ENCODE assay signal across 8 cellular contexts in the genomic region with DNA sequence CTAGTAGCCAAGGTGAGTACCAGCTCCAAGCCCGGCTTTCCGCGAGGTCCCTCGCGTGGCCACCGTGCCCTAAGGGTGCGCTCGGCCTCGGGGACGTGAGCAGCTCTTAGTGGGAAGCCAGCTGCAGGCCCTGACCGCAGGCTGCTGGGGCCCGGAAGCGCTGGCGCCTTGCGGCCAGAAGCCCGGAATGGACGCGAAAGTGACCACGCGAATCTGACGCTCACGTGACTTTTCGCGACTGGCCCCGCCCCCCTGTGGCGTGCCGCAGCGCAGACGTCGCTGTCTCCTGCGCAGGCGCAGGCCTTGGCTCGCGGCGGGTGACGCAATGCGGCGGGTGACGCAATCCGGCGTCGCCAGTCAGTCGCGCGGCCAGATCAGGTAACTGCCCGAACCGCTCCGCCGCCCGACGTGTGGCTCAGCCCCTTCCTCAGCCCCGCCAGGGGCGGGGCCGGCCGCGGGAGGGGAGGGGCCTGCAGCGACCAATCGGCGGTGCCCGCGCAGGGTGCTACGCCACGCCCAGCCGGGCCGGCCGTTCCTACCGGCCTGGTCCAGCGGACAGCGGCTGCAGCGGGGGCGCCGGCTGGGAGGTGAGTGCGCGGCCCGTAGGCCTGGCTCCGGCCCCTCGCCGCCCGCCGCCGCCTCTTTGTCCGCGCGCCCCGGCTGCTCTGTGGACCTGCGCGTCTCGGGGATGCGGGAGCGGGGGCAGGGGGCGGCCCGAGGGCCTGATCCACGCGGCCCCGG. TPM values are rescaled to one million over a fixed set of nuclear protein-coding genes. Genes with fewer than 3 reads are reported as not detected.
DNase-seq lines count a peak whose midpoint lies in the region; ATAC-seq and TF ChIP-seq lines count a peak whose summit lies in the region.

TSS of gene GZF1 (plus strand) at position 532 of the 741 bp plus-strand sequence. CDS start 2,202 bp downstream, outside the sequence.

- intact Hi-C loops in head of caudate nucleus (cut with DNase I) (loop anchor here (5.0 kb wide), 1 partner anchor 60 kb away; the partner anchor contains the start of gene NAPB), ovary (cut with DNase I) (loop anchor here in 3 of 4 donors (5.0 to 10.0 kb wide), 4 partner anchors 45 to 273 kb away; partner anchors contain the start of genes NAPB (in 2 of the 3) and CST3 (in 1 of the 3))

- H3K4me2 ChIP-seq in SU-DHL-6 (ENCODE audit: low read depth, low read length, poor library complexity, severe bottlenecking): peak within 1 kb of the TSS; percentile 80

- peak within 1 kb of the TSS; percentile 94 for H3K4me3 Mint-ChIP-seq in activated naive CD8-positive, alpha-beta T cell treated with anti-CD3 and anti-CD28 coated beads, Interleukin-2, amount 10 ng/mL, durations not matched to agents 7 days and 5 days

- peak; percentile 89 for TF ChIP-seq EP300 in ovary (IDR thresholded peaks at IDR 0.05)

- no peaks in the 10 kb centered on the region for H3K9me3 Mint-ChIP-seq in activated naive CD8-positive, alpha-beta T cell treated with anti-CD3 and anti-CD28 coated beads, Interleukin-2, amount 10 ng/mL, durations not matched to agents 7 days and 5 days

- H4K20me1 ChIP-seq in SU-DHL-6 (ENCODE audit: low read depth, low read length): peaks cover under 1% of the 10 kb centered on the region; the same call in 1 of the 2 replicates

- peaks cover 13% of the 10 kb centered on the region for H3K4me1 ChIP-seq in ovary (ENCODE audit: insufficient read depth)
- peaks cover 11% of the 10 kb centered on the region for H3K4me1 ChIP-seq in thymus (ENCODE audit: control insufficient read depth, insufficient read depth, low read length)

- TF ChIP-seq CTCF in GM12875 (IDR thresholded peaks at IDR 0.05; ENCODE audit: borderline replicate concordance, insufficient read depth, low read depth, low read length) (peak; percentile 2; the same call in 1 of the 2 replicates), SU-DHL-6 (IDR thresholded peaks at IDR 0.05; ENCODE audit: insufficient read depth, low read length, poor library complexity, severe bottlenecking) (no peak), ovary (IDR thresholded peaks at IDR 0.05) (peak in 2 of 3 donors; percentile 48 to 58)

- H3K27me3 Mint-ChIP-seq in activated naive CD8-positive, alpha-beta T cell treated with anti-CD3 and anti-CD28 coated beads, Interleukin-2, amount 10 ng/mL, durations not matched to agents 7 days and 5 days: no peaks in the 10 kb centered on the region

- H3K36me3 Mint-ChIP-seq in activated naive CD8-positive, alpha-beta T cell treated with anti-CD3 and anti-CD28 coated beads, Interleukin-2, amount 10 ng/mL, durations not matched to agents 7 days and 5 days: peaks cover 22% of the 10 kb centered on the region

- H2AFZ ChIP-seq in SU-DHL-6 (ENCODE audit: low read depth, low read length, severe bottlenecking): peak within 1 kb of the TSS; percentile 34

- H3K36me3 ChIP-seq in SU-DHL-6 (ENCODE audit: low read length): 0 out of 2 replicates have a peak, but pooled peaks cover 4% of the 10 kb centered on the region
- H3K36me3 ChIP-seq in ovary: no peaks in the 10 kb centered on the region
- H3K36me3 ChIP-seq in thymus (ENCODE audit: control insufficient read depth, insufficient read depth): peaks cover 6% of the 10 kb centered on the region

- TF ChIP-seq POLR2A in ovary (IDR thresholded peaks at IDR 0.05): peak; percentile 99

- 1% methylated on average over 40 to 95 of the region's 95 CpGs for WGBS in ovary, 3 donors
- under 1% methylated on average over 95 of the region's 95 CpGs for WGBS in thymus

- peak; percentile 67 for ATAC-seq in HG02763 (IDR thresholded peaks at IDR 0.05; ENCODE audit: unreplicated experiment)
- ATAC-seq in activated naive CD8-positive, alpha-beta T cell treated with anti-CD3 and anti-CD28 coated beads, Interleukin-2, amount 10 ng/mL, durations not matched to agents 7 days and 5 days (ENCODE audit: low read depth): peak; percentile 73

- DNase-seq in NCI-H1417 (lab: John Stamatoyannopoulos, UW): peak; percentile 96 to 99 (median 99)
- DNase-seq in activated naive CD8-positive, alpha-beta T cell treated with anti-CD3 and anti-CD28 coated beads, Interleukin-2, amount 10 ng/mL, durations not matched to agents 7 days and 5 days: peak; percentile 100
- DNase-seq in head of caudate nucleus: peak; percentile 91 to 99 (median 98)
- DNase-seq in ovary: peak; percentile 98 to 100 (median 99)

- POLR2A ChIA-PET in activated naive CD8-positive, alpha-beta T cell treated with anti-CD3 and anti-CD28 coated beads, Interleukin-2, amount 10 ng/mL, durations not matched to agents 7 days and 5 days (lab: Charles Lee): interaction anchor here (0.6 to 5.6 kb wide), 6 partner anchors 9 to 59 kb away, joined by 3 to 74 read pairs (median 6); partner anchors contain the start of genes NAPB and NXT1

- H3F3A ChIP-seq in SU-DHL-6 (ENCODE audit: insufficient read depth): peaks cover 21% of the 10 kb centered on the region

- peak within 1 kb of the TSS; percentile 79 for H3K4me3 ChIP-seq in GM12875 (ENCODE audit: low read depth, low read length)
- peak within 1 kb of the TSS; percentile 78 for H3K4me3 ChIP-seq in SU-DHL-6 (ENCODE audit: insufficient read depth, low read length, poor library complexity, severe bottlenecking)
- H3K4me3 ChIP-seq in ovary: peak within 1 kb of the TSS; percentile 69
- peak within 1 kb of the TSS; percentile 81 for H3K4me3 ChIP-seq in thymus (ENCODE audit: low read length)

- H3K9me2 ChIP-seq in SU-DHL-6 (replicated peaks; ENCODE audit: insufficient read depth, low read length): no peaks in the 10 kb centered on the region

- H3K4me1 Mint-ChIP-seq in activated naive CD8-positive, alpha-beta T cell treated with anti-CD3 and anti-CD28 coated beads, Interleukin-2, amount 10 ng/mL, durations not matched to agents 7 days and 5 days: peaks cover 40% of the 10 kb centered on the region

- H3K27ac ChIP-seq in SU-DHL-6 (ENCODE audit: low read depth, low read length) (peak within 1 kb of the TSS; percentile 64), ovary (peak within 1 kb of the TSS; percentile 83 to 99), thymus (ENCODE audit: low read depth) (peak within 1 kb of the TSS; percentile 97)

- H3K9ac ChIP-seq in SU-DHL-6 (ENCODE audit: low read length): peak within 1 kb of the TSS; percentile 91

- H3K27ac Mint-ChIP-seq in activated naive CD8-positive, alpha-beta T cell treated with anti-CD3 and anti-CD28 coated beads, Interleukin-2, amount 10 ng/mL, durations not matched to agents 7 days and 5 days: peak within 1 kb of the TSS; percentile 94

- H3K27me3 ChIP-seq in SU-DHL-6 (ENCODE audit: low read length): no peaks in the 10 kb centered on the region
- no peaks in the 10 kb centered on the region for H3K27me3 ChIP-seq in ovary
- H3K27me3 ChIP-seq in thymus (ENCODE audit: control insufficient read depth, insufficient read depth): no peaks in the 10 kb centered on the region

- H3K9me3 ChIP-seq in SU-DHL-6 (ENCODE audit: insufficient read depth, low read length) (no peaks in the 10 kb centered on the region), ovary (no peaks in the 10 kb centered on the region), thymus (ENCODE audit: control insufficient read depth) (no peaks in the 10 kb centered on the region)

- peaks cover 47% of the 10 kb centered on the region for H3K79me2 ChIP-seq in SU-DHL-6 (ENCODE audit: insufficient read depth, low read length)

RNA-seq across cellular contexts. Expression of gene GZF1, which starts in this region (rescaled TPM):
- total RNA-seq in activated naive CD8-positive, alpha-beta T cell treated with anti-CD3 and anti-CD28 coated beads, Interleukin-2, amount 10 ng/mL, durations not matched to agents 7 days and 5 days: 10 to 100 TPM; 13.4 to 15.6 TPM
- 10 to 100 TPM in 6 of 7 donors, 1 to 10 TPM in 1; 9.8 to 31.4 (median 21.4) TPM for total RNA-seq in ovary
- polyA plus RNA-seq in ovary (1 to 10 TPM; 8.5 to 9.1 TPM), thymus (8.5 TPM)

Comparison
In these comparisons a context has a peak if more than half of its experiments do, and no peak if none do; other contexts are left out.
1. Peak in every context shown above with its lines: DNase-seq, ATAC-seq, H3K4me3 ChIP-seq and H3K27ac ChIP-seq.